9 cellular contexts compared by ENCODE assay signal in genomic region chr2:110114007-110114591, GRCh38. TPM values are rescaled to one million over a fixed set of nuclear protein-coding genes. Genes with fewer than 3 reads are reported as not detected.
DNase-seq lines count a peak whose midpoint lies in the region; ATAC-seq, FAIRE-seq and TF ChIP-seq lines count a peak whose summit lies in the region.
"Had no signal": no experiment of that assay in that cellular context is flagged by ENCODE, and none has a peak within 500 bp of the region (broad histone marks: within the 10 kb centered on the region; RNA-seq: fewer than 3 reads in every experiment).

No MANE protein-coding gene starts in this region.

- BruUV-seq in HepG2 (replicated peaks; lab: Mats Ljungman, UMichigan): no TSS peak

- peak overlapping the region; percentile 52 for H3K4me3 ChIP-seq in AG09309 (ENCODE audit: control insufficient read depth, low read depth, low read length)
- peak overlapping the region; percentile 81 for H3K4me3 ChIP-seq in astrocyte of the spinal cord (ENCODE audit: low read depth, low read length)
- H3K4me3 ChIP-seq in HepG2 (replicated peaks in 1 of 3; ENCODE audit: insufficient read depth in 1 of 3, low read depth in 2 of 3, low read length in 3 of 3): peak overlapping the region in 1 of 3 experiments; percentile 50; a peak in 3 of 6 replicates

- peaks cover 27% of the 10 kb centered on the region for H3K4me1 ChIP-seq in HepG2 (ENCODE audit: insufficient read depth, low read length)

- intact Hi-C loops in HepG2 (cut with micrococcal nuclease; ENCODE audit: unreplicated experiment): loop anchor here (1.0 kb wide), 1 partner anchor 43 kb away; no protein-coding TSS in a partner anchor

- in situ Hi-C loops in KBM-7 (cut with MboI; ENCODE audit: low pct_unique_long_range_greater_than_20kb, low sequenced_read_pairs): no loop called here
- in situ Hi-C loops in astrocyte of the spinal cord (cut with HindIII; ENCODE audit: low sequenced_read_pairs): no loop called here
- in situ Hi-C loops in HepG2 (cut with HindIII; ENCODE audit: extremely low pct_ligation_motif_present, low pct_unique_long_range_greater_than_20kb): no loop called here

- peak; percentile 88 for ATAC-seq in HepG2

- no peaks in the 10 kb centered on the region for H3K9me3 ChIP-seq in HepG2 (ENCODE audit: low read length)

- no peaks in the 10 kb centered on the region for H3K27me3 ChIP-seq in HepG2 (ENCODE audit: control insufficient read depth in 1 of 2, insufficient read depth in 2 of 2, low read length in 2 of 2)

- H3K9ac ChIP-seq in HepG2 (ENCODE audit: insufficient read depth, low read depth, low read length): no peak overlapping the region

- peak overlapping the region; percentile 71 for H3K4me2 ChIP-seq in HepG2 (ENCODE audit: low read depth, low read length)

- POLR2A ChIA-PET in HepG2 (lab: Yijun Ruan, JAX): no interaction called here

- no peaks in the 10 kb centered on the region for H3K36me3 ChIP-seq in HepG2 (replicated peaks in 1 of 2; ENCODE audit: control insufficient read depth in 1 of 2, insufficient read depth in 2 of 2, low read length in 2 of 2)

- FAIRE-seq in HepG2 (lab: Jason Lieb, UNC): peak; percentile 26

- H4K20me1 ChIP-seq in HepG2 (ENCODE audit: insufficient read depth, low read length): no peaks in the 10 kb centered on the region

- no peaks in the 10 kb centered on the region for H3K79me2 ChIP-seq in HepG2 (ENCODE audit: insufficient read depth, low read length)

- TF ChIP-seq EP300 in HepG2 (IDR thresholded peaks at IDR 0.05; ENCODE audit: low read depth in 2 of 2, low read length in 2 of 2) (no peak), HepG2 (CRISPR knock-in tag; IDR thresholded peaks at IDR 0.05; ENCODE audit: borderline replicate concordance) (no peak)

- peak; percentile 63; the same call in 1 of the 2 replicates for TF ChIP-seq RAD21 in HepG2 (CRISPR knock-in tag; IDR thresholded peaks at IDR 0.05)

- CTCF ChIA-PET in HepG2 (lab: Yijun Ruan, JAX; ENCODE audit: low intra/inter-chr PET ratio, low total read pairs): interaction anchor here (1.4 kb wide), 1 partner anchor 43 kb away, joined by 12 read pairs; no protein-coding TSS in a partner anchor

- WGBS in HepG2 (ENCODE audit: low lambda C conversion rate): 21% methylated on average over 6 of the region's 7 CpGs

- no peak for TF ChIP-seq POLR2A in HepG2 (IDR thresholded peaks at IDR 0.05; ENCODE audit: insufficient read depth in 1 of 2, low read depth in 2 of 2, low read length in 2 of 2)
- no peak for TF ChIP-seq POLR2A in erythroblast (IDR thresholded peaks at IDR 0.05; ENCODE audit: low read length)

- peak overlapping the region; percentile 68 for H2AFZ ChIP-seq in HepG2 (ENCODE audit: low read length)

- no peak for DNase-seq in AG09309 (ENCODE audit: low read depth)
- peak; percentile 4 for DNase-seq in KBM-7
- peak; percentile 29 for DNase-seq in astrocyte of the spinal cord (ENCODE audit: low read depth, low spot score)
- peak; percentile 47 for DNase-seq in HepG2 (ENCODE audit: low spot score)
- DNase-seq in GM10266 (ENCODE audit: extremely low spot score): no peak
- DNase-seq in NCI-H1048 (lab: John Stamatoyannopoulos, UW): no peak
- no peak for DNase-seq in central memory CD4-positive, alpha-beta T cell
- DNase-seq in erythroblast (lab: John Stamatoyannopoulos, UW): no peak
- DNase-seq: stimulated activated naive CD4-positive, alpha-beta T cell treated with Interleukin-2 at 50 U/mL for 16 hours had no signal

- H3K27ac ChIP-seq in HepG2 (ENCODE audit: extremely low read length, insufficient read depth, low read length): no peak overlapping the region

- TF ChIP-seq CTCF in AG09309 (IDR thresholded peaks at IDR 0.05; ENCODE audit: control insufficient read depth, insufficient read depth, low read depth, low read length, missing control alignments) (peak; percentile 20), astrocyte of the spinal cord (IDR thresholded peaks at IDR 0.05; ENCODE audit: low read depth, low read length) (peak; percentile 41), HepG2 (CRISPR knock-in tag; IDR thresholded peaks at IDR 0.05) (peak; percentile 81), GM10266 (IDR thresholded peaks at IDR 0.05; ENCODE audit: control insufficient read depth, insufficient read depth, low read depth, missing control alignments) (no peak)

TF ChIP-seq in HepG2, 621 proteins besides CTCF, POLR2A, EP300 and RAD21 (continues in another document):
- TF ChIP-seq, protein P1, sequence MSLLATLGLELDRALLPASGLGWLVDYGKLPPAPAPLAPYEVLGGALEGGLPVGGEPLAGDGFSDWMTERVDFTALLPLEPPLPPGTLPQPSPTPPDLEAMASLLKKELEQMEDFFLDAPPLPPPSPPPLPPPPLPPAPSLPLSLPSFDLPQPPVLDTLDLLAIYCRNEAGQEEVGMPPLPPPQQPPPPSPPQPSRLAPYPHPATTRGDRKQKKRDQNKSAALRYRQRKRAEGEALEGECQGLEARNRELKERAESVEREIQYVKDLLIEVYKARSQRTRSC (CRISPR knock-in tag; IDR thresholded peaks at IDR 0.05; ENCODE audit: low read depth): no peak
- no peak for TF ChIP-seq HOXA3 (CRISPR knock-in tag; IDR thresholded peaks at IDR 0.05)
- TF ChIP-seq ZFP62 (CRISPR knock-in tag; IDR thresholded peaks at IDR 0.05): no peak
- TF ChIP-seq FOSL1 (CRISPR knock-in tag; IDR thresholded peaks at IDR 0.05; ENCODE audit: borderline replicate concordance): no peak
- TF ChIP-seq ZNF24 (IDR thresholded peaks at IDR 0.05): no peak
- TF ChIP-seq ZBTB7B (CRISPR knock-in tag; IDR thresholded peaks at IDR 0.05): no peak
- TF ChIP-seq EED (CRISPR knock-in tag; IDR thresholded peaks at IDR 0.05): 0 out of 2 replicates have a peak, but pooled peaks have one; percentile 51
- no peak for TF ChIP-seq ZEB1 (IDR thresholded peaks at IDR 0.05; ENCODE audit: insufficient replicate concordance, low read depth)
- no peak for TF ChIP-seq ZNF597 (CRISPR knock-in tag; IDR thresholded peaks at IDR 0.05)
- peak; percentile 74; the same call in 1 of the 2 replicates for TF ChIP-seq ZNF512 (CRISPR knock-in tag; IDR thresholded peaks at IDR 0.05)
- no peak for TF ChIP-seq ZNF335 (CRISPR knock-in tag; IDR thresholded peaks at IDR 0.05)
- TF ChIP-seq ZNF235 (CRISPR knock-in tag; IDR thresholded peaks at IDR 0.05; ENCODE audit: borderline replicate concordance): no peak
- no peak for TF ChIP-seq MED1 (CRISPR knock-in tag; IDR thresholded peaks at IDR 0.05)

RNA-seq across cellular contexts. Expression of gene MALL, which starts 1.5 kb away (rescaled TPM):
- total RNA-seq in HepG2 (2016; rRNA removed; fragmentation: Illumina TruSeq; extraction: Trizol): not detected in 2 replicates
- not detected in 2 replicates for total RNA-seq in HepG2 (2016; cell fraction: cytosol; rRNA removed; fragmentation: Illumina TruSeq; extraction: Trizol; ENCODE audit: low read depth)
- total RNA-seq in HepG2 (2016; cell fraction: insoluble cytoplasmic fraction; rRNA removed; fragmentation: Illumina TruSeq; extraction: Trizol): not detected in 2 replicates
- not detected in 2 replicates for total RNA-seq in HepG2 (2016; cell fraction: membrane; rRNA removed; fragmentation: Illumina TruSeq; extraction: Trizol)
- total RNA-seq in HepG2 (2016; cell fraction: nucleus; rRNA removed; fragmentation: Illumina TruSeq; extraction: Trizol): not detected in 2 replicates
- polyA plus RNA-seq in HepG2 (2011; rRNA removed): not detected in 2 replicates
- polyA plus RNA-seq in HepG2 (2011; cell fraction: cytosol; rRNA removed): not detected in 2 replicates
- polyA plus RNA-seq in HepG2 (2011; cell fraction: nucleus; rRNA removed): not detected in 2 replicates
- polyA plus RNA-seq in HepG2 (2012): not detected in 2 replicates
- polyA plus RNA-seq in HepG2 (2016; cell fraction: cytosol; fragmentation: Illumina TruSeq; extraction: Trizol; ENCODE audit: low read depth): not detected in 2 replicates
- polyA plus RNA-seq in HepG2 (2016; cell fraction: insoluble cytoplasmic fraction; fragmentation: Illumina TruSeq; extraction: Trizol; ENCODE audit: low read depth): not detected in 2 replicates
- polyA plus RNA-seq in HepG2 (2016; cell fraction: membrane; fragmentation: Illumina TruSeq; extraction: Trizol; ENCODE audit: low read depth): not detected in 2 replicates
- not detected in 2 replicates for polyA plus RNA-seq in HepG2 (2016; cell fraction: nucleus; fragmentation: Illumina TruSeq; extraction: Trizol; ENCODE audit: insufficient read depth, low read depth)
- polyA minus RNA-seq in HepG2 (2011; rRNA and poly(A)+ RNA removed; ENCODE audit: low replicate concordance): not detected in 2 replicates
- not detected in 2 replicates for polyA minus RNA-seq in HepG2 (2011; cell fraction: cytosol; rRNA and poly(A)+ RNA removed)
- polyA minus RNA-seq in HepG2 (2011; cell fraction: nucleus; rRNA and poly(A)+ RNA removed): not detected in 2 replicates

Comparison
In these comparisons a context has a peak if more than half of its experiments do, and no peak if none do; other contexts are left out.
1. DNase-seq: peak in KBM-7 (single experiment), astrocyte of the spinal cord (single experiment) and HepG2 (single experiment); none in AG09309 (single experiment), GM10266 (single experiment), NCI-H1048 (single experiment), central memory CD4-positive, alpha-beta T cell (single experiment) and erythroblast (0 of 2).